In genomic region chr12:117309276-117309885, GRCh38 we compare ENCODE assay signal across 1 cellular context.
TF ChIP-seq lines count a peak whose summit lies in the region.

No MANE protein-coding gene starts in this region.

TF ChIP-seq in WTC11, 78 proteins besides CTCF, POLR2A, EP300 and RAD21 (continued from another document):
- no peak for TF ChIP-seq PRDM15 (CRISPR knock-in tag; IDR thresholded peaks at IDR 0.05)
